ENCODE assay signal across 4 cellular contexts in the genomic region with DNA sequence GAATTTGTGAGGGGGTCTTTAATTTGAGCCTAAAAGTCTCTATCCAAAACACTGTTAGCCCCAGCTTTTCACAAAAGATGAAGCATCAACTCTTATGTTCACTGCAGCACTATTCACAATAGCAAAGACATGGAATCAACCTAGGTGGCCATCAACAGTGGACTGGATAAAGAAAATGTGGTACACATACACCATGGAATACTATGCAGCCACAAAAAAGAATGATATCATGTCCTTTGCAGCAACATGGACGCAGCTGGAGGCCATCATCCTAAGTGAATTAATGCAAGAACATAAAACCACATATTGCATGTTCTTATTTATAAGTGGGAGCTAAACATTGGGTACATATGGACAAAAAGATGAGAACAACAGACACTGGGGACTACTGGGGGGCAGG. TPM values are rescaled to one million over a fixed set of nuclear protein-coding genes. Genes with fewer than 3 reads are reported as not detected.
"Had no signal": no experiment of that assay in that cellular context is flagged by ENCODE, and none has a peak within 500 bp of the region (broad histone marks: within the 10 kb centered on the region; RNA-seq: fewer than 3 reads in every experiment).

No MANE protein-coding gene starts in this region.

RNA-seq across cellular contexts. Expression of a gene that starts 59.2 kb away (rescaled TPM):
- total RNA-seq: LHCN-M2, M059J, MCF 10A, NCI-H460 had no signal
